Comparison of ENCODE assay signal across 30 cellular contexts in the genomic region with DNA sequence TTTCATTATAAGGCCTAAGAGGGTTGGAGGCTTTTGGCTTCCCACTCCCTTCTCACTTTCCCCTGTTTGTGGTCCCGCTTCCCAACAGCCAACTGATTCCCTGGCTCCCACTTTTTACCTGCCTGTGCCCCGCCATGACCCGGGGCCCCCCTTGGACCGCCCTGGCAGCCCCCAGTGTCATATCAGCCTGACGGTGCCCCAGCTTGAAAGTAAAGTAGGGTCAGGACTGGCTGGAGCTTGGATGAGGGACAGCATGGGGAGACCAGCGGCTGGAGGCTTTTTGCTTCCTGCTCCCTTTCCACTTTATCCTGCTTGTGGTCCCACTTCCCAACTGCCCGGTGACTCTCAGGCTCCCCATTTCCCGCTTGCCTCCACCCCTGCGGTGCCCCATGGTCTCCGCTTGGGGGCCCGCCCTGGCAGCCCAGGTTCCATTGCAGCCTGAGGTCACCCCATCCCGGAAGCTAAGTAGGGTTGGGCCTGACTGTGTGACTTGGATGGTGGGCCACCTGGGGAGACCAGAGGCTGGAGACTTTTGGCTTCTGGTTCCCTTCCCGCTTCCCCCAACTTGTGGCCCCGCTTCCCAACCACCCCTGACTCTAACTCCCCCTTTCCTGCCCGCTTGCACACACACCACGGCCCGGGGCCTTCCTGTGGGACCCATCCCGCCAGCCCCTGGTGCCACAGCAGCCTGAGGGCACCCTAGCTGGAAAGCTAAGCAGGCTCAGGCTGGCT.
"Had no signal": no experiment of that assay in that cellular context is flagged by ENCODE, and none has a peak within 500 bp of the region (broad histone marks: within the 10 kb centered on the region; RNA-seq: fewer than 3 reads in every experiment).

No MANE protein-coding gene starts in this region.

- H3K27ac Mint-ChIP-seq: activated CD4-positive, alpha-beta memory T cell treated with anti-CD3 and anti-CD28 coated beads, Interleukin-2, amount 10 ng/mL, durations not matched to agents 7 days and 5 days; activated CD4-positive, alpha-beta T cell treated with anti-CD3 and anti-CD28 coated beads, Interleukin-2, amount 10 ng/mL, durations not matched to agents 7 days and 5 days; activated naive CD4-positive, alpha-beta T cell treated with anti-CD3 and anti-CD28 coated beads, Interleukin-2, amount 50 U/mL, for 24 hours; activated naive CD8-positive, alpha-beta T cell treated with anti-CD3 and anti-CD28 coated beads, Interleukin-2, amount 50 U/mL, for 24 hours; activated T-helper 2 cell treated with anti-CD3 and anti-CD28 coated beads, Interferon-gamma antibody, Interleukin-2, Interleukin-4, amounts not matched to agents 10 μg/mL and 5 μg/mL and 100 μg/mL, durations not matched to agents 14 hours and 24 hours and 36 hours; immature natural killer cell; naive thymus-derived CD8-positive, alpha-beta T cell; neural progenitor cell; stimulated activated effector memory CD8-positive, alpha-beta T cell treated with anti-CD3 and anti-CD28 coated beads, Interleukin-12 subunit alpha, Interleukin-12 subunit beta, amount 100 ng/mL, for 72 hours; stimulated activated naive CD8-positive, alpha-beta T cell treated with anti-CD3 and anti-CD28 coated beads, Interleukin-15, amount 100 ng/mL, for 72 hours; T-helper 17 cell; WTC11 had no signal

- H3K4me1 Mint-ChIP-seq: activated CD4-positive, alpha-beta memory T cell treated with anti-CD3 and anti-CD28 coated beads, Interleukin-2, amount 10 ng/mL, durations not matched to agents 7 days and 5 days; activated CD4-positive, alpha-beta T cell treated with anti-CD3 and anti-CD28 coated beads, Interleukin-2, amount 10 ng/mL, durations not matched to agents 7 days and 5 days; activated naive CD4-positive, alpha-beta T cell treated with anti-CD3 and anti-CD28 coated beads, Interleukin-2, amount 50 U/mL, for 24 hours; activated naive CD8-positive, alpha-beta T cell treated with anti-CD3 and anti-CD28 coated beads, Interleukin-2, amount 50 U/mL, for 24 hours; immature natural killer cell; naive thymus-derived CD8-positive, alpha-beta T cell; neural progenitor cell; stimulated activated effector memory CD8-positive, alpha-beta T cell treated with anti-CD3 and anti-CD28 coated beads, Interleukin-12 subunit alpha, Interleukin-12 subunit beta, amount 100 ng/mL, for 72 hours; stimulated activated naive CD8-positive, alpha-beta T cell treated with anti-CD3 and anti-CD28 coated beads, Interleukin-15, amount 100 ng/mL, for 72 hours; T-helper 17 cell; WTC11 had no signal

- H3K36me3 ChIP-seq: colonic mucosa, left lung, lower lobe of right lung, neural progenitor cell, sigmoid colon, suprapubic skin, tibial artery had no signal

- H3K4me3 Mint-ChIP-seq: activated CD4-positive, alpha-beta memory T cell treated with anti-CD3 and anti-CD28 coated beads, Interleukin-2, amount 10 ng/mL, durations not matched to agents 7 days and 5 days; activated CD4-positive, alpha-beta T cell treated with anti-CD3 and anti-CD28 coated beads, Interleukin-2, amount 10 ng/mL, durations not matched to agents 7 days and 5 days; activated naive CD4-positive, alpha-beta T cell treated with anti-CD3 and anti-CD28 coated beads, Interleukin-2, amount 50 U/mL, for 24 hours; activated naive CD8-positive, alpha-beta T cell treated with anti-CD3 and anti-CD28 coated beads, Interleukin-2, amount 50 U/mL, for 24 hours; immature natural killer cell; naive thymus-derived CD8-positive, alpha-beta T cell; neural progenitor cell; stimulated activated effector memory CD8-positive, alpha-beta T cell treated with anti-CD3 and anti-CD28 coated beads, Interleukin-12 subunit alpha, Interleukin-12 subunit beta, amount 100 ng/mL, for 72 hours; stimulated activated naive CD8-positive, alpha-beta T cell treated with anti-CD3 and anti-CD28 coated beads, Interleukin-15, amount 100 ng/mL, for 72 hours; T-helper 17 cell; WTC11 had no signal

- H3K27me3 Mint-ChIP-seq: activated CD4-positive, alpha-beta memory T cell treated with anti-CD3 and anti-CD28 coated beads, Interleukin-2, amount 10 ng/mL, durations not matched to agents 7 days and 5 days; activated CD4-positive, alpha-beta T cell treated with anti-CD3 and anti-CD28 coated beads, Interleukin-2, amount 10 ng/mL, durations not matched to agents 7 days and 5 days; activated naive CD4-positive, alpha-beta T cell treated with anti-CD3 and anti-CD28 coated beads, Interleukin-2, amount 50 U/mL, for 24 hours; activated naive CD8-positive, alpha-beta T cell treated with anti-CD3 and anti-CD28 coated beads, Interleukin-2, amount 50 U/mL, for 24 hours; naive thymus-derived CD8-positive, alpha-beta T cell; stimulated activated naive CD8-positive, alpha-beta T cell treated with anti-CD3 and anti-CD28 coated beads, Interleukin-15, amount 100 ng/mL, for 72 hours; T-helper 17 cell had no signal

- DNase-seq: activated CD4-positive, alpha-beta memory T cell treated with anti-CD3 and anti-CD28 coated beads, Interleukin-2, amount 10 ng/mL, durations not matched to agents 7 days and 5 days; activated CD4-positive, alpha-beta T cell treated with anti-CD3 and anti-CD28 coated beads for 1 hour; activated CD4-positive, alpha-beta T cell treated with anti-CD3 and anti-CD28 coated beads, Interleukin-2, amount 10 ng/mL, durations not matched to agents 7 days and 5 days; activated naive CD8-positive, alpha-beta T cell treated with anti-CD3 and anti-CD28 coated beads, Interleukin-2, amount 50 U/mL, for 24 hours; activated T-cell treated with anti-CD3 and anti-CD28 coated beads, Interleukin-2, amount 50 U/mL, for 48 hours; amygdala; colonic mucosa; dorsolateral prefrontal cortex; effector memory CD4-positive, alpha-beta T cell; erythroblast; hypothalamus; immature natural killer cell; lower lobe of right lung; mesenchymal stem cell; naive thymus-derived CD8-positive, alpha-beta T cell; occipital lobe; sigmoid colon; small intestine; stimulated activated CD4-positive, alpha-beta T cell treated with anti-CD3 and anti-CD28 coated beads, Interleukin-4, amount 100 ng/mL, for 24 hours; stimulated activated naive CD8-positive, alpha-beta T cell treated with anti-CD3 and anti-CD28 coated beads, Interleukin-15, amount 100 ng/mL, for 72 hours; T-helper 17 cell; T1000; tibial artery had no signal

- H3K27ac ChIP-seq: colonic mucosa, dorsolateral prefrontal cortex, left lung, lower lobe of right lung, neural progenitor cell, sigmoid colon, suprapubic skin, tibial artery had no signal

- ATAC-seq: activated naive CD8-positive, alpha-beta T cell treated with anti-CD3 and anti-CD28 coated beads, Interleukin-2, amount 50 U/mL, for 24 hours; left lung; lower lobe of right lung; naive thymus-derived CD8-positive, alpha-beta T cell; stimulated activated effector memory CD8-positive, alpha-beta T cell treated with anti-CD3 and anti-CD28 coated beads, Interleukin-12 subunit alpha, Interleukin-12 subunit beta, amount 100 ng/mL, for 72 hours; stimulated activated naive CD8-positive, alpha-beta T cell treated with anti-CD3 and anti-CD28 coated beads, Interleukin-15, amount 100 ng/mL, for 72 hours; T-helper 17 cell; WTC11 had no signal

- H3K36me3 Mint-ChIP-seq: activated naive CD4-positive, alpha-beta T cell treated with anti-CD3 and anti-CD28 coated beads, Interleukin-2, amount 50 U/mL, for 24 hours; neural progenitor cell; stimulated activated effector memory CD8-positive, alpha-beta T cell treated with anti-CD3 and anti-CD28 coated beads, Interleukin-12 subunit alpha, Interleukin-12 subunit beta, amount 100 ng/mL, for 72 hours had no signal

- H3K4me1 ChIP-seq: colonic mucosa, left lung, lower lobe of right lung, neural progenitor cell, sigmoid colon, suprapubic skin, tibial artery had no signal

- H3K4me3 ChIP-seq: colonic mucosa, dorsolateral prefrontal cortex, left lung, lower lobe of right lung, neural progenitor cell, sigmoid colon, suprapubic skin, tibial artery had no signal

- H3K27me3 ChIP-seq: colonic mucosa, left lung, neural progenitor cell, sigmoid colon, suprapubic skin, tibial artery had no signal

- FAIRE-seq: small intestine had no signal

- H3K9me3 ChIP-seq: colonic mucosa, tibial artery had no signal

- H3K9ac ChIP-seq: neural progenitor cell had no signal
